In the genomic region with DNA sequence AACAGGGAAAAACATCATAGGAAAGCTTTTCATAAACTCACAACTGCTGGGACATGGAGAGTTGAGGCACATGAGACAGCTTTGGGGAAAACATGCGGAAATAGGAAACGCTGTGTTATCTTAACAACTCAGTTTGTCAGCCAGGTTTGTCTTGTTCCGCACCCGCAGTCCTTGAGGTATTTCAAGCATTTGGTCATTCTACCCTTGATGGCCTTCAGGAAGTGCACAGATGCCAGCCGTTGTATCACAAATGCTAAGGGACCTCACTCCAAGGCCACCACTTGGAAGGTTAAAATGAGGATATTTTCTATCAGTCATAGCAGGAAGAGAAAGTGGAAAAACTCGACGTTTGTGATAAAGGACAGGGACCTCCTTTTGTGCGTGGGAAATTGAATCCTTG, we compare ENCODE assay signal across 29 cellular contexts.
DNase-seq lines count a peak whose midpoint lies in the region; ATAC-seq, FAIRE-seq and TF ChIP-seq lines count a peak whose summit lies in the region.
"Had no signal": no experiment of that assay in that cellular context is flagged by ENCODE, and none has a peak within 500 bp of the region (broad histone marks: within the 10 kb centered on the region; RNA-seq: fewer than 3 reads in every experiment).

No MANE protein-coding gene starts in this region.

- H3K36me3 ChIP-seq in gastroesophageal sphincter: no peaks in the 10 kb centered on the region
- H3K36me3 ChIP-seq: colonic mucosa, heart left ventricle, Peyer's patch had no signal

- DNase-seq in right cardiac atrium: no peak
- DNase-seq in Right ventricle myocardium superior: no peak
- no peak for DNase-seq in endothelial cell (ENCODE audit: low spot score)
- DNase-seq in nephron progenitor cell: no peak
- DNase-seq in ACHN: no peak
- DNase-seq in urothelium cell line (ENCODE audit: low spot score): no peak
- DNase-seq: activated CD4-positive, alpha-beta T cell treated with anti-CD3 and anti-CD28 coated beads, Interleukin-2, amount 50 U/mL, for 4 hours; activated CD4-positive, CD25-positive, alpha-beta regulatory T cell; activated CD8-positive, alpha-beta memory T cell treated with anti-CD3 and anti-CD28 coated beads, Interleukin-2, amount 50 U/mL, for 48 hours; activated naive CD4-positive, alpha-beta T cell treated with anti-CD3 and anti-CD28 coated beads, Interleukin-2, amount 50 U/mL, for 16 hours; amygdala; CD4-positive, CD25-positive, alpha-beta regulatory T cell; colonic mucosa; DMS 273 treated with DMSO at 0.1 percent for 48 hours; effector memory CD4-positive, alpha-beta T cell; EL; GOT3; heart left ventricle; natural killer cell; NCI-H1105 treated with DMSO at 0.1 percent for 48 hours; NCI-H2029; NCI-H526 treated with DMSO at 0.1 percent for 48 hours; Peyer's patch; stimulated activated CD4-positive, alpha-beta T cell treated with anti-CD3 and anti-CD28 coated beads, Interleukin-4, amount 100 ng/mL, for 24 hours; T1000 had no signal

- in situ Hi-C loops in ACHN (cut with HindIII; ENCODE audit: low pct_ligation_motif_present, low pct_unique_long_range_greater_than_20kb, low sequenced_read_pairs): no loop called here

- H3K36me3 Mint-ChIP-seq in endothelial cell (ENCODE audit: low read depth, unreplicated experiment): no peaks in the 10 kb centered on the region
- peaks cover 12% of the 10 kb centered on the region for H3K36me3 Mint-ChIP-seq in nephron progenitor cell (ENCODE audit: low read depth)
- H3K36me3 Mint-ChIP-seq: CD4-positive, CD25-positive, alpha-beta regulatory T cell; natural killer cell; stimulated activated effector memory CD8-positive, alpha-beta T cell treated with anti-CD3 and anti-CD28 coated beads, Interleukin-12 subunit alpha, Interleukin-12 subunit beta, amount 100 ng/mL, for 72 hours had no signal

- peak in 1 of 2 donors; percentile 32 for ATAC-seq in right cardiac atrium
- no peak for ATAC-seq in Right ventricle myocardium superior (ENCODE audit: poor library complexity)
- ATAC-seq in HG03045 (IDR thresholded peaks at IDR 0.05; ENCODE audit: unreplicated experiment): no peak
- no peak for ATAC-seq in gastroesophageal sphincter
- ATAC-seq: heart left ventricle; natural killer cell; stimulated activated effector memory CD8-positive, alpha-beta T cell treated with anti-CD3 and anti-CD28 coated beads, Interleukin-12 subunit alpha, Interleukin-12 subunit beta, amount 100 ng/mL, for 72 hours had no signal

- peak overlapping the region; percentile 97 for H3K27ac Mint-ChIP-seq in endothelial cell (ENCODE audit: unreplicated experiment)
- H3K27ac Mint-ChIP-seq in nephron progenitor cell: peak overlapping the region; percentile 16
- H3K27ac Mint-ChIP-seq: CD4-positive, CD25-positive, alpha-beta regulatory T cell; stimulated activated effector memory CD8-positive, alpha-beta T cell treated with anti-CD3 and anti-CD28 coated beads, Interleukin-12 subunit alpha, Interleukin-12 subunit beta, amount 100 ng/mL, for 72 hours had no signal

- peaks cover 87% of the 10 kb centered on the region for H3K4me1 Mint-ChIP-seq in endothelial cell (ENCODE audit: unreplicated experiment)
- peaks cover 48% of the 10 kb centered on the region for H3K4me1 Mint-ChIP-seq in nephron progenitor cell

- no peak for TF ChIP-seq POLR2A in gastroesophageal sphincter (IDR thresholded peaks at IDR 0.05)

- H3K4me1 ChIP-seq in right cardiac atrium (ENCODE audit: control insufficient read depth, insufficient read depth, low read length) (peaks cover 14% of the 10 kb centered on the region), gastroesophageal sphincter (peaks cover 3 to 58% (median 8%) of the 10 kb centered on the region in 3 donors)
- H3K4me1 ChIP-seq: colonic mucosa had no signal

- H3K27me3 ChIP-seq in right cardiac atrium (ENCODE audit: control insufficient read depth, insufficient read depth) (no peaks in the 10 kb centered on the region), gastroesophageal sphincter (no peaks in the 10 kb centered on the region)
- H3K27me3 ChIP-seq: colonic mucosa, heart left ventricle, Peyer's patch had no signal

- intact Hi-C loops in right cardiac atrium (cut with DNase I): no loop called here
- intact Hi-C loops in Right ventricle myocardium superior (cut with DNase I): no loop called here

- no peak overlapping the region for H3K4me3 ChIP-seq in right cardiac atrium (ENCODE audit: low read length)
- no peak overlapping the region for H3K4me3 ChIP-seq in gastroesophageal sphincter
- H3K4me3 ChIP-seq: colonic mucosa, heart left ventricle, Peyer's patch had no signal

- TF ChIP-seq EP300 in gastroesophageal sphincter (IDR thresholded peaks at IDR 0.05): no peak

- H3K27ac ChIP-seq in right cardiac atrium (ENCODE audit: low read length) (peak overlapping the region; percentile 1), gastroesophageal sphincter (no peak overlapping the region)
- H3K27ac ChIP-seq: colonic mucosa, Peyer's patch had no signal

- FAIRE-seq in urothelium cell line (lab: Jason Lieb, UNC): no peak
- FAIRE-seq: GM12892 had no signal

- TF ChIP-seq CTCF in endothelial cell (IDR thresholded peaks at IDR 0.05; ENCODE audit: unreplicated experiment): no peak
- no peak for TF ChIP-seq CTCF in nephron progenitor cell (IDR thresholded peaks at IDR 0.05)
- no peak for TF ChIP-seq CTCF in gastroesophageal sphincter (IDR thresholded peaks at IDR 0.05)

- peaks cover 2% of the 10 kb centered on the region for H3K9me3 ChIP-seq in right cardiac atrium (ENCODE audit: control insufficient read depth, low read length)
- no peaks in the 10 kb centered on the region for H3K9me3 ChIP-seq in gastroesophageal sphincter
- H3K9me3 ChIP-seq: colonic mucosa, heart left ventricle, Peyer's patch had no signal

- peaks cover 1% of the 10 kb centered on the region for H3K27me3 Mint-ChIP-seq in endothelial cell (ENCODE audit: unreplicated experiment)
- no peaks in the 10 kb centered on the region for H3K27me3 Mint-ChIP-seq in nephron progenitor cell (ENCODE audit: low read depth, poor library complexity)

- 51% methylated on average over 8 of the region's 8 CpGs for WGBS in right cardiac atrium
- WGBS in gastroesophageal sphincter (ENCODE audit: low coverage in 1 of 2), 2 donors: 83 to 95% methylated on average over 3 to 8 of the region's 8 CpGs

- H3K9me3 Mint-ChIP-seq in endothelial cell (ENCODE audit: unreplicated experiment) (no peaks in the 10 kb centered on the region), nephron progenitor cell (no peaks in the 10 kb centered on the region)
- H3K9me3 Mint-ChIP-seq: CD4-positive, CD25-positive, alpha-beta regulatory T cell; natural killer cell; stimulated activated effector memory CD8-positive, alpha-beta T cell treated with anti-CD3 and anti-CD28 coated beads, Interleukin-12 subunit alpha, Interleukin-12 subunit beta, amount 100 ng/mL, for 72 hours had no signal

- H3K4me3 Mint-ChIP-seq in endothelial cell (ENCODE audit: unreplicated experiment) (peak overlapping the region; percentile 19), nephron progenitor cell (no peak overlapping the region)
- H3K4me3 Mint-ChIP-seq: CD4-positive, CD25-positive, alpha-beta regulatory T cell; natural killer cell; stimulated activated effector memory CD8-positive, alpha-beta T cell treated with anti-CD3 and anti-CD28 coated beads, Interleukin-12 subunit alpha, Interleukin-12 subunit beta, amount 100 ng/mL, for 72 hours had no signal
